24 cellular contexts compared by ENCODE assay signal in the genomic region with DNA sequence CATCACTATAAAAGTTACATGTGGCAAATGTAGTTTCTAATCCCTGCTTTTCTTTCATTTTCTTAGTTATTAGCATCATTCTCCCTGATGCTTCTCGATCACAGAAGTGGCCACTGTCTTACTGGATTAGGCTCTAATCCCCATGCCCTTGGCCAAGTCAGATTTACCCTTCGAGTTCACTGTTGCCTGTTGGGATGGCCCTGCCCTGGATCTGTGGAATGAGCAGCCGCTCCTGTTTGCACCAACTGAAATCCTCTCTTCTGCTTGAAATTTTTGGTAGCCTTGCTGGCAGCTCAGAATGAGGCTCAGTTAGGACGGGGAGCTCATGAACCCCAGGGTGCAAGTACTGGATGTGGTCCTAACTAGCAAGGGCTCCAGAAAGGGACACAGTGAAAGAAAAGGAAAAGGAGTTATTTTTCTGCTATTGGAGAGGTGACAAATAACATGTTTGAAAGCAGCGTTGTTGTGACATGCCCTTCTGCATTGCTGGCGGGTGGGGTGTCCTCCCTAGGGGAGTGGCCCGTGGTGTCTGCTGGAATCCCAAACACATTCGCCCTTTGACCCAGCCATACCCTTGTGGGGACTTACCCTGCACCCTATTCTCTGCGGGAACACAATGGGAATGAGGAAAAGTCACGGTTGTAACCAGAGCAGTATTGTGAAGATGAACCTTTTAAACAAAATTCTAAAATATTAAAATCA. TPM values are rescaled to one million over a fixed set of nuclear protein-coding genes. Genes with fewer than 3 reads are reported as not detected.
A peak's percentile ranks its signal among the peaks of the same experiment; 100 is the strongest.
DNase-seq lines count a peak whose midpoint lies in the region; ATAC-seq and TF ChIP-seq lines count a peak whose summit lies in the region.
"Had no signal": no experiment of that assay in that cellular context is flagged by ENCODE, and none has a peak within 500 bp of the region (broad histone marks: within the 10 kb centered on the region; RNA-seq: fewer than 3 reads in every experiment).

No MANE protein-coding gene starts in this region.

- DNase-seq in stimulated activated naive CD8-positive, alpha-beta T cell treated with anti-CD3 and anti-CD28 coated beads, Interleukin-15, Interleukin-2, amounts not matched to agents 100 U/mL and 50 U/mL, for 24 hours = no peak
- peak; percentile 7 for DNase-seq in epithelial cell of esophagus (ENCODE audit: low read depth)
- peak; percentile 15 for DNase-seq in myocyte (ENCODE audit: low read depth)
- DNase-seq in dermis blood vessel endothelial cell = no peak
- DNase-seq: Calu3; CD8-positive, alpha-beta memory T cell; DMS53; EL; GF-D8; GM23248; HCEC 1CT; IMR-90; MV-4-11; NCI-H1105 treated with DMSO at 0.1 percent for 48 hours; NCI-H2029 treated with DMSO at 0.1 percent for 48 hours; NCI-H226; NCI-H510A treated with DMSO at 0.1 percent for 48 hours; NCI-H774; NK-92 treated with Interleukin-12 subunit alpha and Interleukin-12 subunit beta, amount 100 ng/mL, for 24 hours; SIG-M5 had no signal

- no peak for ATAC-seq in stimulated activated naive CD8-positive, alpha-beta T cell treated with anti-CD3 and anti-CD28 coated beads, Interleukin-15, Interleukin-2, amounts not matched to agents 100 U/mL and 50 U/mL, for 24 hours
- ATAC-seq in GM18868 (IDR thresholded peaks at IDR 0.05; ENCODE audit: unreplicated experiment) (no peak), GM19351 (IDR thresholded peaks at IDR 0.05; ENCODE audit: unreplicated experiment) (no peak)
- ATAC-seq: SK-N-SH treated with all-trans-retinoic acid at 6 μM for 48 hours had no signal

- no peaks in the 10 kb centered on the region for H3K9me3 Mint-ChIP-seq in stimulated activated naive CD8-positive, alpha-beta T cell treated with anti-CD3 and anti-CD28 coated beads, Interleukin-15, Interleukin-2, amounts not matched to agents 100 ng/mL and 50 ng/mL, for 24 hours
- H3K9me3 Mint-ChIP-seq: CD8-positive, alpha-beta memory T cell had no signal

- no peaks in the 10 kb centered on the region for H3K4me1 Mint-ChIP-seq in stimulated activated naive CD8-positive, alpha-beta T cell treated with anti-CD3 and anti-CD28 coated beads, Interleukin-15, Interleukin-2, amounts not matched to agents 100 ng/mL and 50 ng/mL, for 24 hours (ENCODE audit: low read depth)
- H3K4me1 Mint-ChIP-seq: CD8-positive, alpha-beta memory T cell had no signal

- H3K27ac Mint-ChIP-seq in stimulated activated naive CD8-positive, alpha-beta T cell treated with anti-CD3 and anti-CD28 coated beads, Interleukin-15, Interleukin-2, amounts not matched to agents 100 ng/mL and 50 ng/mL, for 24 hours = peak overlapping the region; percentile 52
- H3K27ac Mint-ChIP-seq: CD8-positive, alpha-beta memory T cell had no signal

- no peaks in the 10 kb centered on the region for H3K36me3 Mint-ChIP-seq in stimulated activated naive CD8-positive, alpha-beta T cell treated with anti-CD3 and anti-CD28 coated beads, Interleukin-15, Interleukin-2, amounts not matched to agents 100 ng/mL and 50 ng/mL, for 24 hours (ENCODE audit: low read depth)
- H3K36me3 Mint-ChIP-seq: CD8-positive, alpha-beta memory T cell had no signal

- no peak for TF ChIP-seq CTCF in epithelial cell of esophagus (IDR thresholded peaks at IDR 0.05; ENCODE audit: insufficient read depth, low read depth, low read length, missing control alignments)

- no peak overlapping the region for H3K4me3 ChIP-seq in epithelial cell of esophagus (ENCODE audit: low read length)
- H3K4me3 ChIP-seq: GM23248 had no signal

- no peaks in the 10 kb centered on the region for H3K27me3 Mint-ChIP-seq in stimulated activated naive CD8-positive, alpha-beta T cell treated with anti-CD3 and anti-CD28 coated beads, Interleukin-15, Interleukin-2, amounts not matched to agents 100 ng/mL and 50 ng/mL, for 24 hours

- H3K4me3 Mint-ChIP-seq in stimulated activated naive CD8-positive, alpha-beta T cell treated with anti-CD3 and anti-CD28 coated beads, Interleukin-15, Interleukin-2, amounts not matched to agents 100 ng/mL and 50 ng/mL, for 24 hours = no peak overlapping the region

RNA-seq across cellular contexts. Expression of gene RBFA, which starts 34.5 kb away (rescaled TPM):
- total RNA-seq in myocyte (26.7 and 27.1 TPM in 2 replicates), dermis blood vessel endothelial cell (17.2 and 40.3 TPM in 2 replicates)
- polyA plus RNA-seq in myocyte (2012) = 18.4 TPM

RNA-seq across cellular contexts. Expression of gene ADNP2, which starts 40.3 kb away (rescaled TPM):
- 9.8 and 10.0 TPM in 2 replicates for total RNA-seq in myocyte
- polyA plus RNA-seq in myocyte (2012) = 5.6 TPM
- total RNA-seq in dermis blood vessel endothelial cell = 14.6 and 17.0 TPM in 2 replicates

Comparison
In these comparisons a context has a peak if more than half of its experiments do, and no peak if none do; other contexts are left out.
1. DNase-seq: peak in epithelial cell of esophagus (single experiment) and myocyte (single experiment); none in stimulated activated naive CD8-positive, alpha-beta T cell treated with anti-CD3 and anti-CD28 coated beads, Interleukin-15, Interleukin-2, amounts not matched to agents 100 U/mL and 50 U/mL, for 24 hours (single experiment) and dermis blood vessel endothelial cell (single experiment).